In genomic region chr2:238389985-238390682, GRCh38 we compare ENCODE assay signal across 11 cellular contexts. TPM values are rescaled to one million over a fixed set of nuclear protein-coding genes. Genes with fewer than 3 reads are reported as not detected.
DNase-seq lines count a peak whose midpoint lies in the region; ATAC-seq and TF ChIP-seq lines count a peak whose summit lies in the region.
"Had no signal": no experiment of that assay in that cellular context is flagged by ENCODE, and none has a peak within 500 bp of the region (broad histone marks: within the 10 kb centered on the region; RNA-seq: fewer than 3 reads in every experiment).

No MANE protein-coding gene starts in this region.

- TF ChIP-seq POLR2A in upper lobe of left lung (IDR thresholded peaks at IDR 0.05): no peak

- no peak overlapping the region for H3K27ac Mint-ChIP-seq in natural killer cell
- H3K27ac Mint-ChIP-seq: activated T-cell treated with anti-CD3 and anti-CD28 coated beads, Interleukin-2, amount 50 U/mL, for 72 hours; stimulated activated naive CD8-positive, alpha-beta T cell treated with anti-CD3 and anti-CD28 coated beads, Interleukin-15, Interleukin-2, amounts not matched to agents 100 ng/mL and 50 ng/mL, for 24 hours had no signal

- no peak for TF ChIP-seq EP300 in upper lobe of left lung (IDR thresholded peaks at IDR 0.05)

- H3K9me3 ChIP-seq in right atrium auricular region (no peaks in the 10 kb centered on the region), upper lobe of left lung (no peaks in the 10 kb centered on the region)

- no peaks in the 10 kb centered on the region for H3K9me3 Mint-ChIP-seq in natural killer cell
- H3K9me3 Mint-ChIP-seq: activated T-cell treated with anti-CD3 and anti-CD28 coated beads, Interleukin-2, amount 50 U/mL, for 72 hours; stimulated activated naive CD8-positive, alpha-beta T cell treated with anti-CD3 and anti-CD28 coated beads, Interleukin-15, Interleukin-2, amounts not matched to agents 100 ng/mL and 50 ng/mL, for 24 hours had no signal

- H3K4me3 ChIP-seq in right atrium auricular region (no peak overlapping the region), upper lobe of left lung (no peak overlapping the region)

- no peak for TF ChIP-seq CTCF in right atrium auricular region (IDR thresholded peaks at IDR 0.05)
- no peak for TF ChIP-seq CTCF in upper lobe of left lung (IDR thresholded peaks at IDR 0.05)
- no peak for TF ChIP-seq CTCF in natural killer cell (IDR thresholded peaks at IDR 0.05)

- H3K27me3 Mint-ChIP-seq in natural killer cell (ENCODE audit: low read depth in 2 of 2): no peaks in the 10 kb centered on the region
- H3K27me3 Mint-ChIP-seq: stimulated activated naive CD8-positive, alpha-beta T cell treated with anti-CD3 and anti-CD28 coated beads, Interleukin-15, Interleukin-2, amounts not matched to agents 100 ng/mL and 50 ng/mL, for 24 hours had no signal

- H3K27me3 ChIP-seq in right atrium auricular region (no peaks in the 10 kb centered on the region), upper lobe of left lung (no peaks in the 10 kb centered on the region)

- 45 to 51% methylated on average over 11 of the region's 11 CpGs for WGBS in upper lobe of left lung, 2 donors

- ATAC-seq in upper lobe of left lung (ENCODE audit: low FRiP score in 2 of 2): peak; percentile 38 to 85
- ATAC-seq in HG03135 (IDR thresholded peaks at IDR 0.05; ENCODE audit: unreplicated experiment): no peak
- ATAC-seq in HG02678 (IDR thresholded peaks at IDR 0.05; ENCODE audit: unreplicated experiment): no peak
- ATAC-seq in natural killer cell: no peak
- ATAC-seq: activated T-cell treated with anti-CD3 and anti-CD28 coated beads, Interleukin-2, amount 50 U/mL, for 72 hours; left lobe of liver had no signal

- intact Hi-C loops in natural killer cell (cut with micrococcal nuclease): no loop called here

- no peaks in the 10 kb centered on the region for H3K36me3 Mint-ChIP-seq in natural killer cell

- DNase-seq in NCI-H1417 (lab: John Stamatoyannopoulos, UW): peak; percentile 77 to 95 (median 84)
- peak; percentile 81 for DNase-seq in SHP77 treated with DMSO at 0.1 percent for 48 hours (lab: John Stamatoyannopoulos, UW)
- DNase-seq in right atrium auricular region (ENCODE audit: low spot score): no peak
- DNase-seq in upper lobe of left lung: peak in 1 of 2 donors; percentile 85
- DNase-seq in natural killer cell: no peak
- DNase-seq: activated T-cell treated with anti-CD3 and anti-CD28 coated beads, Interleukin-2, amount 50 U/mL, for 72 hours; MV-4-11 had no signal

- H3K4me1 Mint-ChIP-seq in natural killer cell: peaks cover 10% of the 10 kb centered on the region in 2 donors

- no peak overlapping the region for H3K4me3 Mint-ChIP-seq in natural killer cell
- H3K4me3 Mint-ChIP-seq: activated T-cell treated with anti-CD3 and anti-CD28 coated beads, Interleukin-2, amount 50 U/mL, for 72 hours; stimulated activated naive CD8-positive, alpha-beta T cell treated with anti-CD3 and anti-CD28 coated beads, Interleukin-15, Interleukin-2, amounts not matched to agents 100 ng/mL and 50 ng/mL, for 24 hours had no signal

- no peaks in the 10 kb centered on the region for H3K36me3 ChIP-seq in right atrium auricular region
- H3K36me3 ChIP-seq in upper lobe of left lung: no peaks in the 10 kb centered on the region

- no peaks in the 10 kb centered on the region for H3K4me1 ChIP-seq in right atrium auricular region
- H3K4me1 ChIP-seq in upper lobe of left lung: peaks cover 3 to 8% (median 7%) of the 10 kb centered on the region in 4 donors

- H3K27ac ChIP-seq in right atrium auricular region (peak overlapping the region; percentile 47 to 90), upper lobe of left lung (peak overlapping the region in 1 of 4 donors; percentile 72)

RNA-seq across cellular contexts. Expression of gene ASB1, which starts 36.6 kb away (rescaled TPM):
- total RNA-seq in right atrium auricular region (10 to 100 TPM; 32.3 to 43.6 TPM), upper lobe of left lung (10 to 100 TPM; 12.7 to 29.4 (median 24.3) TPM), natural killer cell (10 to 100 TPM; 38.3 to 47.5 (median 38.9) TPM)

Comparison
In these comparisons a context has a peak if more than half of its experiments do, and no peak if none do; other contexts are left out.
1. DNase-seq: peak in NCI-H1417 (3 of 3) and SHP77 treated with DMSO at 0.1 percent for 48 hours (single experiment); none in right atrium auricular region (single experiment) and natural killer cell (single experiment).
2. ATAC-seq: peak in upper lobe of left lung (2 of 2); none in HG03135 (single experiment), HG02678 (single experiment) and natural killer cell (0 of 3).